In genomic region chr2:26692814-26693286, GRCh38 we compare ENCODE assay signal across 10 cellular contexts. TPM values are rescaled to one million over a fixed set of nuclear protein-coding genes. Genes with fewer than 3 reads are reported as not detected.
DNase-seq lines count a peak whose midpoint lies in the region; ATAC-seq and TF ChIP-seq lines count a peak whose summit lies in the region.
"Had no signal": no experiment of that assay in that cellular context is flagged by ENCODE, and none has a peak within 500 bp of the region (broad histone marks: within the 10 kb centered on the region; RNA-seq: fewer than 3 reads in every experiment).

No MANE protein-coding gene starts in this region.

- H3K27ac ChIP-seq in BLaER1 (no peak overlapping the region), neural progenitor cell (no peak overlapping the region)
- H3K27ac ChIP-seq in CD8-positive, alpha-beta memory T cell (ENCODE audit: low read depth, low read length): no peak overlapping the region

- no peak overlapping the region for H2AFZ ChIP-seq in neural progenitor cell (replicated peaks)

- H3K79me2 ChIP-seq in neural progenitor cell (ENCODE audit: low read depth): no peaks in the 10 kb centered on the region

- peak overlapping the region; percentile 65 for H3K4me3 ChIP-seq in BLaER1
- H3K4me3 ChIP-seq in endocrine pancreas (ENCODE audit: control insufficient read depth, insufficient read depth, low read length): no peak overlapping the region
- H3K4me3 ChIP-seq in neural progenitor cell: peak overlapping the region; percentile 43
- H3K4me3 ChIP-seq in CD8-positive, alpha-beta memory T cell (ENCODE audit: low read length): no peak overlapping the region

- H3K36me3 Mint-ChIP-seq in neural progenitor cell: no peaks in the 10 kb centered on the region
- H3K36me3 Mint-ChIP-seq in CD8-positive, alpha-beta memory T cell: peaks cover 0 to 5% (median 0%) of the 10 kb centered on the region in 3 donors

- ATAC-seq in GM19455 (IDR thresholded peaks at IDR 0.05; ENCODE audit: unreplicated experiment): no peak

- TF ChIP-seq CTCF in neural progenitor cell (IDR thresholded peaks at IDR 0.05): no peak

- peaks cover 3% of the 10 kb centered on the region for H3K9me3 Mint-ChIP-seq in neural progenitor cell
- peaks cover 0 to 4% (median 3%) of the 10 kb centered on the region in 5 donors for H3K9me3 Mint-ChIP-seq in CD8-positive, alpha-beta memory T cell
- H3K9me3 Mint-ChIP-seq: activated B cell treated with CpG ODN at 0.5 μM for 24 hours had no signal

- H3F3A ChIP-seq in neural progenitor cell (ENCODE audit: low read depth): peaks cover 16% of the 10 kb centered on the region

- H3K4me1 ChIP-seq in BLaER1: peaks cover 71% of the 10 kb centered on the region
- H3K4me1 ChIP-seq in endocrine pancreas (ENCODE audit: control insufficient read depth, insufficient read depth, low read length): peaks cover 10% of the 10 kb centered on the region
- H3K4me1 ChIP-seq in neural progenitor cell: peaks cover 13% of the 10 kb centered on the region
- no peaks in the 10 kb centered on the region for H3K4me1 ChIP-seq in CD8-positive, alpha-beta memory T cell (ENCODE audit: insufficient read depth, low read length)

- no peak overlapping the region for H3K27ac Mint-ChIP-seq in neural progenitor cell
- H3K27ac Mint-ChIP-seq in CD8-positive, alpha-beta memory T cell: no peak overlapping the region
- H3K27ac Mint-ChIP-seq: activated B cell treated with CpG ODN at 0.5 μM for 24 hours had no signal

- H3K27me3 ChIP-seq in BLaER1: peaks cover 22% of the 10 kb centered on the region
- no peaks in the 10 kb centered on the region for H3K27me3 ChIP-seq in endocrine pancreas (ENCODE audit: control insufficient read depth, insufficient read depth, low read length)
- peaks cover 94% of the 10 kb centered on the region for H3K27me3 ChIP-seq in neural progenitor cell
- peaks cover 19% of the 10 kb centered on the region for H3K27me3 ChIP-seq in CD8-positive, alpha-beta memory T cell (ENCODE audit: insufficient read depth, low read length, poor library complexity, severe bottlenecking)

- CTCF ChIA-PET in CD8-positive, alpha-beta memory T cell (lab: Charles Lee): no interaction called here

- H3K4me2 ChIP-seq in BLaER1: peak overlapping the region; percentile 100
- H3K4me2 ChIP-seq in neural progenitor cell: peak overlapping the region; percentile 94

- peak; percentile 65 for DNase-seq in NCI-H1105 treated with DMSO at 0.1 percent for 48 hours (lab: John Stamatoyannopoulos, UW)
- DNase-seq in neural progenitor cell (ENCODE audit: low spot score): no peak
- no peak for DNase-seq in pons (ENCODE audit: low spot score)
- DNase-seq in CD8-positive, alpha-beta memory T cell: no peak
- no peak for DNase-seq in activated gamma-delta T cell treated with Interleukin-2 at 50 U/mL for 16 hours

- H3K9me3 ChIP-seq in BLaER1: no peaks in the 10 kb centered on the region
- no peaks in the 10 kb centered on the region for H3K9me3 ChIP-seq in endocrine pancreas (ENCODE audit: control insufficient read depth, low read length)
- no peaks in the 10 kb centered on the region for H3K9me3 ChIP-seq in neural progenitor cell (ENCODE audit: low read depth)
- no peaks in the 10 kb centered on the region for H3K9me3 ChIP-seq in CD8-positive, alpha-beta memory T cell (ENCODE audit: low read length)

- peaks cover 15% of the 10 kb centered on the region for H3K4me1 Mint-ChIP-seq in neural progenitor cell
- peaks cover 0 to 6% (median 4%) of the 10 kb centered on the region in 3 donors for H3K4me1 Mint-ChIP-seq in CD8-positive, alpha-beta memory T cell

- H3K27me3 Mint-ChIP-seq in neural progenitor cell (ENCODE audit: insufficient read depth, low read depth): peaks cover 39% of the 10 kb centered on the region
- H3K27me3 Mint-ChIP-seq in CD8-positive, alpha-beta memory T cell: peaks cover 57 to 79% of the 10 kb centered on the region in 2 donors

- peak overlapping the region; percentile 41; the same call in 1 of the 2 replicates for H3K9ac ChIP-seq in BLaER1
- peak overlapping the region; percentile 85 for H3K9ac ChIP-seq in endocrine pancreas (ENCODE audit: control insufficient read depth, insufficient read depth, low read length)
- H3K9ac ChIP-seq in neural progenitor cell: no peak overlapping the region

- H4K20me1 ChIP-seq in BLaER1: peaks cover 21% of the 10 kb centered on the region
- H4K20me1 ChIP-seq in neural progenitor cell (ENCODE audit: low read depth): peaks cover 24% of the 10 kb centered on the region

- POLR2A ChIA-PET in CD8-positive, alpha-beta memory T cell (lab: Charles Lee): no interaction called here

- H3K36me3 ChIP-seq in BLaER1: no peaks in the 10 kb centered on the region
- no peaks in the 10 kb centered on the region for H3K36me3 ChIP-seq in endocrine pancreas (ENCODE audit: control insufficient read depth, insufficient read depth, low read length)
- no peaks in the 10 kb centered on the region for H3K36me3 ChIP-seq in neural progenitor cell
- H3K36me3 ChIP-seq in CD8-positive, alpha-beta memory T cell (ENCODE audit: insufficient read depth, low read length): no peaks in the 10 kb centered on the region

- H3K4me3 Mint-ChIP-seq in neural progenitor cell: no peak overlapping the region
- no peak overlapping the region for H3K4me3 Mint-ChIP-seq in CD8-positive, alpha-beta memory T cell
- H3K4me3 Mint-ChIP-seq: activated B cell treated with CpG ODN at 0.5 μM for 24 hours had no signal

RNA-seq across cellular contexts. Expression of gene KCNK3, which starts 0.3 kb away (rescaled TPM):
- total RNA-seq in neural progenitor cell (ENCODE audit: low replicate concordance): not detected in 2 replicates
- total RNA-seq in CD8-positive, alpha-beta memory T cell: not detected
- not detected for polyA plus RNA-seq in CD8-positive, alpha-beta memory T cell
- total RNA-seq: activated B cell treated with CpG ODN at 0.5 μM for 24 hours, lung microvascular endothelial cell had no signal

RNA-seq across cellular contexts. Expression of gene CIB4, which starts 51.7 kb away (rescaled TPM):
- total RNA-seq in neural progenitor cell (ENCODE audit: low replicate concordance): not detected in 2 replicates
- not detected for total RNA-seq in CD8-positive, alpha-beta memory T cell
- polyA plus RNA-seq in CD8-positive, alpha-beta memory T cell: not detected
- total RNA-seq: activated B cell treated with CpG ODN at 0.5 μM for 24 hours, lung microvascular endothelial cell had no signal

Comparison
In these comparisons a context has a peak if more than half of its experiments do, and no peak if none do; other contexts are left out.
1. H3K4me3 ChIP-seq: peak in BLaER1 (single experiment) and neural progenitor cell (single experiment); none in endocrine pancreas (single experiment) and CD8-positive, alpha-beta memory T cell (single experiment).